ENCODE assay signal across 10 cellular contexts in the genomic region with DNA sequence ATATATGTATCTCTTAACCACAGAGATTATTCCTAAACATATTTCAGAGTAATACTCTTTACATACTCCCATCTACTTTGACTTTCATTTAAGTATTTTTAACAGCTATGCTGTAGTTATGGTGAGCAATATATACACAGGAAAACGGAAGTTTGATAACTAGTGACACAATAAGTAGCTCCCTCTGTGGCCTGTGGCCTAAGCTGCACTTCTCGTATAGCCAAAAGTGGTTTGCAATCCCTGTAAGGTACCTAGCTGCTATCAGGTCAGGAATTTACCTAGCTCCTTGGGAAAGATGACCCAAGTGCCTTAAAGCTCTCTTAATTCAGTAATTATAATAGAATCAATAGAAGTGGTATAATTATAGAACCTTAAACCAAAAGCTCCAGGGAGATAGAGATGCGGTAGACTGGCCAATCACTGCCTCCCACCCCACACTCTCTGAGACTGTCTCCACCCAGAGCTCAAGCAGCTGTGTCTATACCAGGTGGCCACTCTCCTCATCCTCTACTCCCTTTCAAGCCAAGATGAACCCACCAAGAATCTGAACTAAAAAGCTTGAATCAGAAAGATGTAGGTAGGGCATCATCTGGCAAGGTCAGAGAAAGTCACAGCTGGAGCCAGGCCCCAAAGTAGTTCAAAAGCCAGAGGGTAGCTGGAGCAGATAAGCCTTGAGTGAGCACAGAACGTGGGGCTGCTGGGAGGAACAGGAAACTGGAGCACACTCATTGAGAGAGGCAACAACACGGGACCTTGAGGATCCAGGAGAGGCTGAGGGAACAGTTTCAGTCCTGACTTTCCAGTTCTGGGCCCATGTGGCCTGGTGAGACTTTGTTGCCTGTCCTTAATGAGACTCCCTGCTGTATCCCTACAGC.
DNase-seq lines count a peak whose midpoint lies in the region; ATAC-seq and TF ChIP-seq lines count a peak whose summit lies in the region.
"Had no signal": no experiment of that assay in that cellular context is flagged by ENCODE, and none has a peak within 500 bp of the region (broad histone marks: within the 10 kb centered on the region; RNA-seq: fewer than 3 reads in every experiment).

No MANE protein-coding gene starts in this region.

- H3K79me1 ChIP-seq in mesenchymal stem cell (replicated peaks; ENCODE audit: low read length, poor library complexity, severe bottlenecking) = no peaks in the 10 kb centered on the region

- no peak overlapping the region for H4K91ac ChIP-seq in mesenchymal stem cell (ENCODE audit: low read length)

- H2BK12ac ChIP-seq in mesenchymal stem cell (ENCODE audit: low read length in 2 of 2) = no peak overlapping the region

- DNase-seq in GDM1 (lab: John Stamatoyannopoulos, UW) (peak; percentile 21), HL-60 (ENCODE audit: low read depth in 1 of 2, low spot score in 1 of 2) (peak; percentile 18 to 72), HuH-7 (ENCODE audit: low spot score) (no peak), HK-2 (ENCODE audit: unreplicated experiment) (no peak), iPS-NIHi11 (ENCODE audit: low spot score) (no peak), mesenchymal stem cell (no peak)
- no peak for DNase-seq in activated naive CD8-positive, alpha-beta T cell treated with anti-CD3 and anti-CD28 coated beads, Interleukin-2, amount 50 U/mL, for 24 hours
- DNase-seq: thyroid gland had no signal

- no peak overlapping the region for H3K4me3 Mint-ChIP-seq in activated naive CD8-positive, alpha-beta T cell treated with anti-CD3 and anti-CD28 coated beads, Interleukin-2, amount 50 U/mL, for 24 hours

- H2BK15ac ChIP-seq in mesenchymal stem cell (ENCODE audit: low read depth, poor library complexity, severe bottlenecking) = no peak overlapping the region

- no peak overlapping the region for H3K4me3 ChIP-seq in HL-60 (replicated peaks; ENCODE audit: insufficient read depth, low read length)
- H3K4me3 ChIP-seq in mesenchymal stem cell (ENCODE audit: insufficient read depth in 1 of 2, low read depth in 1 of 2, low read length in 2 of 2) = no peak overlapping the region
- H3K4me3 ChIP-seq: thyroid gland had no signal

- no peak overlapping the region for H2AK5ac ChIP-seq in mesenchymal stem cell (ENCODE audit: low read length, severe bottlenecking)

- no peak overlapping the region for H4K8ac ChIP-seq in mesenchymal stem cell (ENCODE audit: low read length)

- H3K27ac ChIP-seq in HL-60 (replicated peaks) = peak overlapping the region; percentile 81
- H3K27ac ChIP-seq in mesenchymal stem cell (ENCODE audit: low read length, poor library complexity, severe bottlenecking) = no peak overlapping the region
- H3K27ac ChIP-seq: parathyroid adenoma, thyroid gland had no signal

- peaks cover 0 to 6% of the 10 kb centered on the region in 2 experiments for H3K36me3 ChIP-seq in mesenchymal stem cell (ENCODE audit: control insufficient read depth in 1 of 2, insufficient read depth in 2 of 2, low read depth in 1 of 2, low read length in 2 of 2)
- H3K36me3 ChIP-seq: thyroid gland had no signal

- H3K18ac ChIP-seq in mesenchymal stem cell (ENCODE audit: low read depth in 1 of 2, low read length in 2 of 2) = no peak overlapping the region

- peak; percentile 70 for ATAC-seq in GM21367 (IDR thresholded peaks at IDR 0.05; ENCODE audit: unreplicated experiment)
- peak; percentile 41 for ATAC-seq in activated naive CD8-positive, alpha-beta T cell treated with anti-CD3 and anti-CD28 coated beads, Interleukin-2, amount 50 U/mL, for 24 hours

- TF ChIP-seq CTCF in HL-60 (IDR thresholded peaks at IDR 0.05; ENCODE audit: insufficient read depth, low read length) = peak; percentile 5

- no peak overlapping the region for H2BK120ac ChIP-seq in mesenchymal stem cell (ENCODE audit: low read depth, low read length)

- no peak overlapping the region for H2BK5ac ChIP-seq in mesenchymal stem cell (ENCODE audit: low read depth, low read length, poor library complexity, severe bottlenecking)

- H2AFZ ChIP-seq in mesenchymal stem cell (ENCODE audit: low read depth, low read length) = no peak overlapping the region
- H2AFZ ChIP-seq: parathyroid adenoma had no signal

- H3K9me3 ChIP-seq in mesenchymal stem cell (ENCODE audit: control insufficient read depth, low read length) = no peaks in the 10 kb centered on the region
- H3K9me3 ChIP-seq: thyroid gland had no signal

- peaks cover 59% of the 10 kb centered on the region for H3K4me1 Mint-ChIP-seq in activated naive CD8-positive, alpha-beta T cell treated with anti-CD3 and anti-CD28 coated beads, Interleukin-2, amount 50 U/mL, for 24 hours

- no peaks in the 10 kb centered on the region for H3K27me3 ChIP-seq in HL-60 (ENCODE audit: insufficient read depth, poor library complexity, severe bottlenecking)
- H3K27me3 ChIP-seq in mesenchymal stem cell (ENCODE audit: control insufficient read depth in 1 of 2, insufficient read depth in 1 of 2, low read length in 2 of 2) = no peaks in the 10 kb centered on the region
- H3K27me3 ChIP-seq: thyroid gland had no signal

- peaks cover 6% of the 10 kb centered on the region for H3K9me3 Mint-ChIP-seq in activated naive CD8-positive, alpha-beta T cell treated with anti-CD3 and anti-CD28 coated beads, Interleukin-2, amount 50 U/mL, for 24 hours

- no peak overlapping the region for H3K23ac ChIP-seq in mesenchymal stem cell (ENCODE audit: low read length in 2 of 2)

- 86% methylated on average over 5 of the region's 5 CpGs for WGBS in mesenchymal stem cell

- no peaks in the 10 kb centered on the region for H3K27me3 Mint-ChIP-seq in activated naive CD8-positive, alpha-beta T cell treated with anti-CD3 and anti-CD28 coated beads, Interleukin-2, amount 50 U/mL, for 24 hours

- no peak overlapping the region for H3K4me2 ChIP-seq in mesenchymal stem cell (ENCODE audit: low read length, poor library complexity, severe bottlenecking)

- peak overlapping the region; percentile 89 for H3K27ac Mint-ChIP-seq in activated naive CD8-positive, alpha-beta T cell treated with anti-CD3 and anti-CD28 coated beads, Interleukin-2, amount 50 U/mL, for 24 hours

- no peak overlapping the region for H3K4ac ChIP-seq in mesenchymal stem cell (ENCODE audit: low read depth in 1 of 2, low read length in 2 of 2)

- peaks cover 3% of the 10 kb centered on the region for H3K4me1 ChIP-seq in mesenchymal stem cell (ENCODE audit: control insufficient read depth, insufficient read depth, low read depth, low read length)
- H3K4me1 ChIP-seq: parathyroid adenoma, thyroid gland had no signal

- H3K14ac ChIP-seq in mesenchymal stem cell (ENCODE audit: low read length in 2 of 2) = no peak overlapping the region

- H3K9ac ChIP-seq in mesenchymal stem cell (ENCODE audit: low read length) = no peak overlapping the region
- H3K9ac ChIP-seq: parathyroid adenoma had no signal

- H3K36me3 Mint-ChIP-seq in activated naive CD8-positive, alpha-beta T cell treated with anti-CD3 and anti-CD28 coated beads, Interleukin-2, amount 50 U/mL, for 24 hours (ENCODE audit: low read depth) = peaks cover 16% of the 10 kb centered on the region

Comparison
In these comparisons a context has a peak if more than half of its experiments do, and no peak if none do; other contexts are left out.
1. DNase-seq: peak in GDM1 (single experiment) and HL-60 (2 of 2); none in activated naive CD8-positive, alpha-beta T cell treated with anti-CD3 and anti-CD28 coated beads, Interleukin-2, amount 50 U/mL, for 24 hours (single experiment), HuH-7 (single experiment), HK-2 (single experiment), iPS-NIHi11 (single experiment) and mesenchymal stem cell (single experiment).